11 cellular contexts compared by ENCODE assay signal in the genomic region with DNA sequence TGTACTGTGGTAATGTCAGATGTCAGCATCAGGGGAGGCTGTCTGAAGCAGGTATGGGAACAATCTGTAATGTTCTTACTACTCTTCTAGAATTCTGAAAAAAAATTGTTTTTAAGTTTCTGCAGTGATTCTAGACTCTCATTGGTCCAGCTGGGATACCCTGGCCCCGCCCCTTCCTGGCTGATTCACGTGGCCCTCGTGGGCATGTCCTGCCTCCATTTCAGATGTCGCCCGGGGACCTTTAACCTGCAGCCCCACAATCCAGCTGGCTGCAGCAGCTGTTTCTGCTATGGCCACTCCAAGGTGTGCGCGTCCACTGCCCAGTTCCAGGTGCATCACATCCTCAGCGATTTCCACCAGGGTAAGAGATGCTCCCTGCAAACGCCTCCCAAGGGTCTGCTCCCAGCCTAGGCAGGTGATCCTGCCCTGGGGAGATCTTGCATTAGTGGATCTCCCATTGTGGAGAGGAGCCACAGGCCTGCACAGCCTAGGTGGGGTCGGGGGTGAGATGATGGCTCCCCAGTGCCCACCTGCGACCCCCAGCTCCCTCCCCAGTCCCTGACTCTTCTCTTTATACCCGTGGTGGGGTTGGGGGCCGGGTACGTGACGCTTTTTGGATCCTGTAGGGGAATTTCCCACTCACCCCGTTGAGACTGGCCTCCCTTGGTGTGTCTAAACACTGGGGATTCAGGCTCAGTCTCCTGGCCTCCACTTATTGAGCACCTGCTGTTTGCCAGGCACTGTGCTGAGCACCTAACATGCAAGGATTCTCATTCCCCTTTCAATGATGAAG. TPM values are rescaled to one million over a fixed set of nuclear protein-coding genes. Genes with fewer than 3 reads are reported as not detected.
DNase-seq lines count a peak whose midpoint lies in the region; ATAC-seq lines count a peak whose summit lies in the region.
"Had no signal": no experiment of that assay in that cellular context is flagged by ENCODE, and none has a peak within 500 bp of the region (broad histone marks: within the 10 kb centered on the region; RNA-seq: fewer than 3 reads in every experiment).

No MANE protein-coding gene starts in this region.

- WGBS in GM23248 (ENCODE audit: low coverage in 1 of 2, low lambda C conversion rate in 2 of 2, missing lambda C conversion rate in 2 of 2), 2 experiments: 62 to 66% methylated on average over 16 of the region's 16 CpGs

- no peaks in the 10 kb centered on the region for H3K27me3 ChIP-seq in GM23248 (replicated peaks; ENCODE audit: insufficient read depth)

- H3K27ac Mint-ChIP-seq in activated naive CD8-positive, alpha-beta T cell treated with anti-CD3 and anti-CD28 coated beads for 36 hours: no peak overlapping the region

- DNase-seq in GM23248 (peak; percentile 47), NCI-H1105 (lab: John Stamatoyannopoulos, UW) (no peak), globus pallidus (ENCODE audit: low spot score) (no peak)
- peak; percentile 7 to 44 (median 9) for DNase-seq in activated CD4-positive, CD25-positive, alpha-beta regulatory T cell (lab: John Stamatoyannopoulos, UW)
- peak; percentile 54 for DNase-seq in activated naive CD8-positive, alpha-beta T cell treated with anti-CD3 and anti-CD28 coated beads for 36 hours
- peak; percentile 46 for DNase-seq in stimulated activated CD4-positive, alpha-beta T cell treated with anti-CD3 and anti-CD28 coated beads, Interleukin-4, amount 100 ng/mL, for 24 hours
- DNase-seq: mucosa of descending colon, NCI-H82 had no signal

- H3K9ac ChIP-seq in GM23248: no peak overlapping the region

- peaks cover 5% of the 10 kb centered on the region for H3K4me1 Mint-ChIP-seq in activated naive CD8-positive, alpha-beta T cell treated with anti-CD3 and anti-CD28 coated beads for 36 hours

- H3K9me3 Mint-ChIP-seq in activated naive CD8-positive, alpha-beta T cell treated with anti-CD3 and anti-CD28 coated beads for 36 hours: no peaks in the 10 kb centered on the region

- H3K4me2 ChIP-seq in GM23248 (ENCODE audit: unreplicated experiment): no peak overlapping the region

- no peaks in the 10 kb centered on the region for H4K20me1 ChIP-seq in GM23248 (ENCODE audit: insufficient read depth)

- H3F3A ChIP-seq in GM23248 (ENCODE audit: insufficient read depth): no peaks in the 10 kb centered on the region

- H3K36me3 Mint-ChIP-seq in activated naive CD8-positive, alpha-beta T cell treated with anti-CD3 and anti-CD28 coated beads for 36 hours: no peaks in the 10 kb centered on the region

- no peaks in the 10 kb centered on the region for H3K4me1 ChIP-seq in GM23248 (ENCODE audit: insufficient read depth)
- H3K4me1 ChIP-seq: breast epithelium had no signal

- H3K36me3 ChIP-seq in GM23248 (ENCODE audit: low read depth): no peaks in the 10 kb centered on the region
- H3K36me3 ChIP-seq: breast epithelium had no signal

- no peak overlapping the region for H2AFZ ChIP-seq in GM23248

- no peaks in the 10 kb centered on the region for H3K79me2 ChIP-seq in GM23248 (ENCODE audit: insufficient read depth)

- no peaks in the 10 kb centered on the region for H3K27me3 Mint-ChIP-seq in activated naive CD8-positive, alpha-beta T cell treated with anti-CD3 and anti-CD28 coated beads for 36 hours

- H3K4me3 ChIP-seq in GM23248: no peak overlapping the region
- H3K4me3 ChIP-seq: breast epithelium, mucosa of descending colon had no signal

- H3K4me3 Mint-ChIP-seq in activated naive CD8-positive, alpha-beta T cell treated with anti-CD3 and anti-CD28 coated beads for 36 hours: peak overlapping the region; percentile 11

- no peaks in the 10 kb centered on the region for H3K9me2 ChIP-seq in GM23248 (ENCODE audit: insufficient read depth)

- H3K9me3 ChIP-seq in GM23248 (ENCODE audit: low read depth): no peaks in the 10 kb centered on the region
- H3K9me3 ChIP-seq: breast epithelium, mucosa of descending colon had no signal

- H3K27ac ChIP-seq in GM23248: no peak overlapping the region
- H3K27ac ChIP-seq: breast epithelium had no signal

- in situ Hi-C loops in GM23248 (cut with MboI): no loop called here

- ATAC-seq in HG03439 (IDR thresholded peaks at IDR 0.05; ENCODE audit: unreplicated experiment) (no peak), HG03097 (IDR thresholded peaks at IDR 0.05; ENCODE audit: low FRiP score, unreplicated experiment) (no peak)
- ATAC-seq: mucosa of descending colon had no signal

RNA-seq across cellular contexts. Expression of a gene that starts 36.5 kb away (rescaled TPM):
- total RNA-seq in GM23248 (2014; rRNA removed; shearing (Covaris generic)): not detected in 2 replicates
- polyA plus RNA-seq in GM23248 (2016; fragmentation: Nextera tagmentation; extraction: Ambion mirVana): not detected in 2 replicates
- under 1 TPM; 0.56 to 0.91 TPM for total RNA-seq in activated naive CD8-positive, alpha-beta T cell treated with anti-CD3 and anti-CD28 coated beads for 36 hours

RNA-seq across cellular contexts. Expression of a gene that starts 50.8 kb away (rescaled TPM):
- not detected in 2 replicates for total RNA-seq in GM23248 (2014; rRNA removed; shearing (Covaris generic))
- polyA plus RNA-seq in GM23248 (2016; fragmentation: Nextera tagmentation; extraction: Ambion mirVana): 0.28 TPM in 1 of 2 replicates, not detected in the other
- 1 to 10 TPM in 1 of 2 experiments, under 1 TPM in 1; 0.92 to 1.3 TPM for total RNA-seq in activated naive CD8-positive, alpha-beta T cell treated with anti-CD3 and anti-CD28 coated beads for 36 hours

Comparison
In these comparisons a context has a peak if more than half of its experiments do, and no peak if none do; other contexts are left out.
1. DNase-seq: peak in GM23248 (single experiment), activated CD4-positive, CD25-positive, alpha-beta regulatory T cell (4 of 4), activated naive CD8-positive, alpha-beta T cell treated with anti-CD3 and anti-CD28 coated beads for 36 hours (single experiment) and stimulated activated CD4-positive, alpha-beta T cell treated with anti-CD3 and anti-CD28 coated beads, Interleukin-4, amount 100 ng/mL, for 24 hours (single experiment); none in NCI-H1105 (single experiment) and globus pallidus (single experiment).